12 cellular contexts compared by ENCODE assay signal in the genomic region with DNA sequence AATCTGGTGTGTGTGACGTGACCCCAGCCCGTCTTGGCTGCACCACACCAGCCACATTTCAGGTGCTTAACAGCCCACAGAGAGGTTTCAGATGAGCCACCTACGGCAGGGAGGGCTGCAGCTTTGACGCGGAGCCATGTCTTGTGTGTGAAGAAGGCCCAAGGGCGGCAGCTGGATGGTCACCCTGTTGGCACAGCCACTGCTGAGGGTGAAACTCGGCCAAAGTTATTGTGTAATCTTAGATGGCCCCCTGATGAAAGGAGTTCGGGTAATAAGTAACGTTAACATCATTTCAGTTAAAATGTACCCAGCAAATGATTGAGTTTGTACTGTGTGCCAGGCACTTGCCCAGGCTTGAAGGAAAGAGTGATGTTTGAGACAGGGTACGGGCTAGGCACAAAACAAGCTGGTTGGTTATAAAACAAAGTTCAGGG.
A peak's percentile ranks its signal among the peaks of the same experiment; 100 is the strongest.
DNase-seq lines count a peak whose midpoint lies in the region; ATAC-seq and TF ChIP-seq lines count a peak whose summit lies in the region.
"Had no signal": no experiment of that assay in that cellular context is flagged by ENCODE, and none has a peak within 500 bp of the region (broad histone marks: within the 10 kb centered on the region; RNA-seq: fewer than 3 reads in every experiment).

No MANE protein-coding gene starts in this region.

- ATAC-seq in GM18907 (IDR thresholded peaks at IDR 0.05; ENCODE audit: unreplicated experiment), result peak; percentile 97
- peak; percentile 65 for ATAC-seq in HG02763 (IDR thresholded peaks at IDR 0.05; ENCODE audit: unreplicated experiment)
- no peak for ATAC-seq in HG03095 (IDR thresholded peaks at IDR 0.05; ENCODE audit: unreplicated experiment)
- ATAC-seq: activated T-cell treated with anti-CD3 and anti-CD28 coated beads, Interleukin-2, amount 50 U/mL, for 72 hours had no signal

- no peaks in the 10 kb centered on the region for H3K9me3 Mint-ChIP-seq in chondrocyte (ENCODE audit: low read depth)
- no peaks in the 10 kb centered on the region for H3K9me3 Mint-ChIP-seq in progenitor cell of endocrine pancreas (ENCODE audit: low read depth)
- H3K9me3 Mint-ChIP-seq: activated T-cell treated with anti-CD3 and anti-CD28 coated beads, Interleukin-2, amount 50 U/mL, for 72 hours had no signal

- peak overlapping the region; percentile 22 for H3K27ac Mint-ChIP-seq in chondrocyte (ENCODE audit: unreplicated experiment)
- H3K27ac Mint-ChIP-seq in progenitor cell of endocrine pancreas, result peak overlapping the region; percentile 80
- H3K27ac Mint-ChIP-seq: activated T-cell treated with anti-CD3 and anti-CD28 coated beads, Interleukin-2, amount 50 U/mL, for 72 hours had no signal

- no peak for DNase-seq in chondrocyte (ENCODE audit: low spot score)
- DNase-seq in progenitor cell of endocrine pancreas (ENCODE audit: low spot score, unreplicated experiment), result no peak
- DNase-seq in HCEC 1CT, result no peak
- no peak for DNase-seq in islet precursor cell
- DNase-seq: activated T-cell treated with anti-CD3 and anti-CD28 coated beads, Interleukin-2, amount 50 U/mL, for 72 hours; Calu3; NCI-H1092 treated with DMSO at 0.1 percent for 48 hours; NCI-H510A treated with DMSO at 0.1 percent for 48 hours; WERI-Rb-1 had no signal

- H3K4me3 Mint-ChIP-seq in chondrocyte (ENCODE audit: unreplicated experiment) (no peak overlapping the region), progenitor cell of endocrine pancreas (ENCODE audit: low read depth) (no peak overlapping the region)
- H3K4me3 Mint-ChIP-seq: activated T-cell treated with anti-CD3 and anti-CD28 coated beads, Interleukin-2, amount 50 U/mL, for 72 hours had no signal

- no peak for TF ChIP-seq CTCF in chondrocyte (IDR thresholded peaks at IDR 0.05)
- no peak for TF ChIP-seq CTCF in progenitor cell of endocrine pancreas (IDR thresholded peaks at IDR 0.05; ENCODE audit: unreplicated experiment)

- no peaks in the 10 kb centered on the region for H3K27me3 Mint-ChIP-seq in chondrocyte (ENCODE audit: low read depth)
- H3K27me3 Mint-ChIP-seq in progenitor cell of endocrine pancreas, result no peaks in the 10 kb centered on the region

- H3K4me1 Mint-ChIP-seq in chondrocyte (ENCODE audit: low read depth), result peaks cover 23% of the 10 kb centered on the region
- H3K4me1 Mint-ChIP-seq in progenitor cell of endocrine pancreas (ENCODE audit: low read depth), result no peaks in the 10 kb centered on the region

- peaks cover 26% of the 10 kb centered on the region for H3K36me3 Mint-ChIP-seq in chondrocyte (ENCODE audit: low read depth)
- H3K36me3 Mint-ChIP-seq in progenitor cell of endocrine pancreas (ENCODE audit: insufficient read depth), result peaks cover 22% of the 10 kb centered on the region
